2 cellular contexts compared by ENCODE assay signal in genomic region chr3:158631986-158632385, GRCh38.
TF ChIP-seq lines count a peak whose summit lies in the region.

No MANE protein-coding gene starts in this region.

TF ChIP-seq in GM23338, 12 proteins besides CTCF, POLR2A, EP300 and RAD21:
- TF ChIP-seq ETS1 (IDR thresholded peaks at IDR 0.05) (no peak), EZH2 (IDR thresholded peaks at IDR 0.05; ENCODE audit: low read depth, unreplicated experiment) (no peak), EZH2phosphoT487 (IDR thresholded peaks at IDR 0.05; ENCODE audit: unreplicated experiment) (no peak), ZNF114 (CRISPR knock-in tag; IDR thresholded peaks at IDR 0.05) (no peak), CREB1 (CRISPR knock-in tag; IDR thresholded peaks at IDR 0.05; ENCODE audit: low read depth) (no peak), STAT1 (IDR thresholded peaks at IDR 0.05; ENCODE audit: unreplicated experiment) (no peak), JUNB (IDR thresholded peaks at IDR 0.05; ENCODE audit: unreplicated experiment) (no peak)

TF ChIP-seq in H1, 55 proteins besides CTCF, POLR2A, EP300 and RAD21:
- TF ChIP-seq SIX5 (IDR thresholded peaks at IDR 0.05; ENCODE audit: low read depth, low read length) (no peak), JUN (IDR thresholded peaks at IDR 0.05; ENCODE audit: low read depth, low read length) (no peak), EGR1 (IDR thresholded peaks at IDR 0.05; ENCODE audit: borderline replicate concordance, low read depth, low read length) (no peak), ATF3 (IDR thresholded peaks at IDR 0.05; ENCODE audit: insufficient read depth, low read depth, low read length) (no peak), SIN3A (conservative IDR thresholded peaks at IDR 0.05 in 1 of 2, IDR thresholded peaks at IDR 0.05 in 1 of 2; ENCODE audit: low read depth in 1 of 2, low read length in 2 of 2) (no peak), GTF2F1 (IDR thresholded peaks at IDR 0.05; ENCODE audit: borderline replicate concordance, low read depth, low read length) (no peak), NRF1 (IDR thresholded peaks at IDR 0.05; ENCODE audit: low read depth, low read length) (no peak), SP4 (IDR thresholded peaks at IDR 0.05; ENCODE audit: low read length) (no peak), RFX5 (IDR thresholded peaks at IDR 0.05; ENCODE audit: borderline replicate concordance, low read depth, low read length) (no peak), RXRA (IDR thresholded peaks at IDR 0.05; ENCODE audit: insufficient read depth, low read depth, low read length) (no peak), POU5F1 (IDR thresholded peaks at IDR 0.05; ENCODE audit: low read depth, low read length) (no peak), RNF2 (IDR thresholded peaks at IDR 0.05; ENCODE audit: borderline replicate concordance, low read depth, low read length, missing control alignments, poor library complexity, severe bottlenecking) (no peak), CBX5 (IDR thresholded peaks at IDR 0.05; ENCODE audit: low read depth, low read length) (no peak)
